ENCODE assay signal across 13 cellular contexts in the genomic region with DNA sequence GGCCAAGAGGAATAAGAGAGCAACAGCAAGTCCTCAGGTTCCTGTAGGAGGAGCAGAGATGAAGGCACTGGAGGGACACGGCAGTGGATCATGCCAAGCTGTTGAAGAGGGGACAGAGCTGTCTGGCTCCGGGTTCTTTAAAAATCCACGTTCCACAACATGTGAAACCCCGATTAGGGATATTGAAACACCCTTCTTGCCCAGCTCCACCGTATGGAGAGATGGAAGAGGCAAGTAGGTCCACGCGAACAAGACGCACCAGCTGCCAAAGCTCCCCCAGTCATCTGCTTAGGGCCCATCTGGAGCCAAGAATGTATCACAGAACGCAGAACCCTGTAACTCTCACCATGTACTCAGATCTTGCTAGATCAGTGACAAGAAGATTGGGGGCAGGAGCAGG. TPM values are rescaled to one million over a fixed set of nuclear protein-coding genes. Genes with fewer than 3 reads are reported as not detected.
A peak's percentile ranks its signal among the peaks of the same experiment; 100 is the strongest.
DNase-seq lines count a peak whose midpoint lies in the region; ATAC-seq and TF ChIP-seq lines count a peak whose summit lies in the region.
"Had no signal": no experiment of that assay in that cellular context is flagged by ENCODE, and none has a peak within 500 bp of the region (broad histone marks: within the 10 kb centered on the region; RNA-seq: fewer than 3 reads in every experiment).

No MANE protein-coding gene starts in this region.

- H3K9ac ChIP-seq in colonic mucosa (ENCODE audit: low read depth in 2 of 2, low read length in 2 of 2), result no peak overlapping the region
- H3K9ac ChIP-seq: SK-N-SH had no signal

- no peak for DNase-seq in heart right ventricle
- DNase-seq in left cardiac atrium, result no peak
- DNase-seq in esophagus squamous epithelium (lab: John Stamatoyannopoulos, UW), result no peak
- DNase-seq in pons (ENCODE audit: low spot score), result peak; percentile 59
- DNase-seq in colonic mucosa, result no peak
- DNase-seq in middle frontal gyrus (ENCODE audit: extremely low spot score, low spot score), result no peak
- DNase-seq: activated CD4-positive, alpha-beta T cell treated with anti-CD3 and anti-CD28 coated beads for 1 hour; activated T-cell treated with anti-CD3 and anti-CD28 coated beads, Interleukin-2, amount 50 U/mL, for 1 hour; NCI-H2029; SK-N-SH had no signal

- H3K9me3 ChIP-seq in heart right ventricle, result no peaks in the 10 kb centered on the region
- no peaks in the 10 kb centered on the region for H3K9me3 ChIP-seq in esophagus squamous epithelium
- H3K9me3 ChIP-seq in colonic mucosa, result no peaks in the 10 kb centered on the region
- H3K9me3 ChIP-seq: SK-N-SH had no signal

- H3K36me3 ChIP-seq in heart right ventricle (peaks cover 0 to 9% (median 0%) of the 10 kb centered on the region in 9 donors), esophagus squamous epithelium (no peaks in the 10 kb centered on the region), colonic mucosa (no peaks in the 10 kb centered on the region)

- peak overlapping the region in 9 of 10 donors; percentile 16 to 96 (median 62) for H3K27ac ChIP-seq in heart right ventricle
- H3K27ac ChIP-seq in esophagus squamous epithelium, result peak overlapping the region in 3 of 4 donors; percentile 11 to 38 (median 13)
- no peak overlapping the region for H3K27ac ChIP-seq in colonic mucosa

- intact Hi-C loops in heart right ventricle (cut with DNase I) (loop anchor here in 3 of 10 donors (5.0 to 10.0 kb wide), 2 partner anchors 50 to 57 kb away; no protein-coding TSS in a partner anchor), left cardiac atrium (cut with DNase I) (no loop called here), esophagus squamous epithelium (cut with DNase I) (no loop called here), colonic mucosa (cut with DNase I) (no loop called here)

- H3K4me1 ChIP-seq in heart right ventricle (peaks cover 29 to 88% (median 72%) of the 10 kb centered on the region in 9 donors), esophagus squamous epithelium (peaks cover 2 to 84% (median 35%) of the 10 kb centered on the region in 3 donors), colonic mucosa (peaks cover 12% of the 10 kb centered on the region)

- no peak for TF ChIP-seq POLR2A in esophagus squamous epithelium (IDR thresholded peaks at IDR 0.05)

- no peak for TF ChIP-seq CTCF in heart right ventricle (IDR thresholded peaks at IDR 0.05)
- TF ChIP-seq CTCF in esophagus squamous epithelium (IDR thresholded peaks at IDR 0.05), result no peak
- no peak for TF ChIP-seq CTCF in colonic mucosa (IDR thresholded peaks at IDR 0.05)

- H3K4me3 ChIP-seq in heart right ventricle (peak overlapping the region in 2 of 10 donors; percentile 1 to 95), esophagus squamous epithelium (no peak overlapping the region), colonic mucosa (no peak overlapping the region)

- WGBS in heart right ventricle, 2 donors, result 39 to 57% methylated on average over 9 of the region's 9 CpGs
- WGBS in esophagus squamous epithelium, 2 donors, result 70 to 78% methylated on average over 7 to 9 of the region's 9 CpGs

- no peak for ATAC-seq in heart right ventricle
- no peak for ATAC-seq in left cardiac atrium
- ATAC-seq in HG03135 (IDR thresholded peaks at IDR 0.05; ENCODE audit: unreplicated experiment), result no peak
- ATAC-seq in HG02571 (IDR thresholded peaks at IDR 0.05; ENCODE audit: unreplicated experiment), result no peak
- ATAC-seq: left lobe of liver had no signal

- H3K27me3 ChIP-seq in heart right ventricle (peaks cover 0 to 20% (median 0%) of the 10 kb centered on the region in 7 donors), esophagus squamous epithelium (peaks cover 0 to 4% (median 0%) of the 10 kb centered on the region in 4 donors), colonic mucosa (no peaks in the 10 kb centered on the region)

RNA-seq across cellular contexts. Expression of a gene that starts 3.9 kb away (rescaled TPM):
- total RNA-seq in heart right ventricle, result 10 to 100 TPM; 33.4 to 66.0 (median 46.0) TPM
- 10 to 100 TPM; 26.0 to 36.4 TPM for polyA plus RNA-seq in heart right ventricle
- total RNA-seq in left cardiac atrium, result 10 to 100 TPM; 51.8 to 54.8 TPM
- 10 to 100 TPM; 18.5 to 28.8 (median 21.6) TPM for total RNA-seq in esophagus squamous epithelium
- total RNA-seq in colonic mucosa, result 10 to 100 TPM; 19.1 to 24.6 TPM
